In the genomic region with DNA sequence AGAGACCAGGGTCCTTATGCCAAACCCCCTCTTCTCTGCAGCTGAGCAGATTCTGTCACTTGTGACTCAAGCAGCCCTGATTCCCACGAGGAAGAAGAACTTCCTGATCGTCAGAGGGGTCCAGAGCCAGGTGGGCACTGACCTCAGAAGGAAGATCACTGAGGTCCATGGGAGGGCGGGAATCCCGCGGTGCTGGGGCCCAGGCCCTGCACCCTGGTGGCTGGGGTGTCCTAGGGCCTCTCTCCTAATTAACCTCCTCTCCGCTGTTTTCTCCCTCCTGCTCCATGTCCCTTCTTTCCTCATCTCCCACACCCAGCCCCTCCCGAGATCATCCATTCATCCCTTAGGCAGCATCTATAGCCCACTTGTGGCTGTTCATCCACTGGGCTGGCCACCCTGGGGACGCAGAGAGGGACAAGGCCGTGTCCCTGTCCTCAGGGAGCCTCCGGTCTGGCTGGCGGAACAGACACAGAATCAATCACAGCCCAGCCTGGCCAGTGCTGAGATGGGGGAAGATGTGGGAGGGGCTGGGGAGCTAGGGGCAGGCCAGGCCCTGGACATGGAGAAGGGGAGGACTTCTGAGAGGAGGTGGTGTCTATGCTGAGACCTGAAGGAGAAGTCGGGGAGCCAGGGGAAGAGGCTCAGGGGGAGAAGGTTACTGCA, we compare ENCODE assay signal across 1 cellular context.
TF ChIP-seq lines count a peak whose summit lies in the region.

No MANE protein-coding gene starts in this region.

TF ChIP-seq in H1, 55 proteins besides CTCF, POLR2A, EP300 and RAD21:
- TF ChIP-seq CTBP2 (IDR thresholded peaks at IDR 0.05; ENCODE audit: borderline replicate concordance, insufficient read depth, insufficient read length, low read length): no peak
- TF ChIP-seq SIX5 (IDR thresholded peaks at IDR 0.05; ENCODE audit: low read depth, low read length): no peak
- TF ChIP-seq PHF8 (conservative IDR thresholded peaks at IDR 0.05; ENCODE audit: low read depth, low read length): no peak
- TF ChIP-seq BRCA1 (IDR thresholded peaks at IDR 0.05; ENCODE audit: low read depth, low read length): no peak
- TF ChIP-seq RBBP5 (IDR thresholded peaks at IDR 0.05; ENCODE audit: borderline replicate concordance, low read depth, low read length): no peak
- no peak for TF ChIP-seq KDM4A (IDR thresholded peaks at IDR 0.05; ENCODE audit: low read depth, low read length, severe bottlenecking)
- no peak for TF ChIP-seq CEBPB (IDR thresholded peaks at IDR 0.05; ENCODE audit: low read depth, low read length)
- TF ChIP-seq, protein P1, sequence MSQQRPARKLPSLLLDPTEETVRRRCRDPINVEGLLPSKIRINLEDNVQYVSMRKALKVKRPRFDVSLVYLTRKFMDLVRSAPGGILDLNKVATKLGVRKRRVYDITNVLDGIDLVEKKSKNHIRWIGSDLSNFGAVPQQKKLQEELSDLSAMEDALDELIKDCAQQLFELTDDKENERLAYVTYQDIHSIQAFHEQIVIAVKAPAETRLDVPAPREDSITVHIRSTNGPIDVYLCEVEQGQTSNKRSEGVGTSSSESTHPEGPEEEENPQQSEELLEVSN (IDR thresholded peaks at IDR 0.05): no peak
- no peak for TF ChIP-seq RNF2 (IDR thresholded peaks at IDR 0.05; ENCODE audit: borderline replicate concordance, low read depth, low read length, missing control alignments, poor library complexity, severe bottlenecking)
- no peak for TF ChIP-seq RFX5 (IDR thresholded peaks at IDR 0.05; ENCODE audit: borderline replicate concordance, low read depth, low read length)
- TF ChIP-seq, protein P2, sequence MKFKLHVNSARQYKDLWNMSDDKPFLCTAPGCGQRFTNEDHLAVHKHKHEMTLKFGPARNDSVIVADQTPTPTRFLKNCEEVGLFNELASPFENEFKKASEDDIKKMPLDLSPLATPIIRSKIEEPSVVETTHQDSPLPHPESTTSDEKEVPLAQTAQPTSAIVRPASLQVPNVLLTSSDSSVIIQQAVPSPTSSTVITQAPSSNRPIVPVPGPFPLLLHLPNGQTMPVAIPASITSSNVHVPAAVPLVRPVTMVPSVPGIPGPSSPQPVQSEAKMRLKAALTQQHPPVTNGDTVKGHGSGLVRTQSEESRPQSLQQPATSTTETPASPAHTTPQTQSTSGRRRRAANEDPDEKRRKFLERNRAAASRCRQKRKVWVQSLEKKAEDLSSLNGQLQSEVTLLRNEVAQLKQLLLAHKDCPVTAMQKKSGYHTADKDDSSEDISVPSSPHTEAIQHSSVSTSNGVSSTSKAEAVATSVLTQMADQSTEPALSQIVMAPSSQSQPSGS (IDR thresholded peaks at IDR 0.05; ENCODE audit: low read length): no peak
- no peak for TF ChIP-seq KDM1A (IDR thresholded peaks at IDR 0.05; ENCODE audit: borderline replicate concordance, low read length)
- no peak for TF ChIP-seq CHD2 (IDR thresholded peaks at IDR 0.05; ENCODE audit: low read length)
- TF ChIP-seq NRF1 (IDR thresholded peaks at IDR 0.05; ENCODE audit: low read depth, low read length): no peak
- TF ChIP-seq CHD1 (IDR thresholded peaks at IDR 0.05; ENCODE audit: low read depth, low read length): no peak
- no peak for TF ChIP-seq ZNF274 (IDR thresholded peaks at IDR 0.05; ENCODE audit: borderline replicate concordance, extremely low read depth, low read length)
- TF ChIP-seq SIRT6 (IDR thresholded peaks at IDR 0.05; ENCODE audit: low read length): no peak
TF ChIP-seq in H1: peak in this region for 0.
